In the genomic region with DNA sequence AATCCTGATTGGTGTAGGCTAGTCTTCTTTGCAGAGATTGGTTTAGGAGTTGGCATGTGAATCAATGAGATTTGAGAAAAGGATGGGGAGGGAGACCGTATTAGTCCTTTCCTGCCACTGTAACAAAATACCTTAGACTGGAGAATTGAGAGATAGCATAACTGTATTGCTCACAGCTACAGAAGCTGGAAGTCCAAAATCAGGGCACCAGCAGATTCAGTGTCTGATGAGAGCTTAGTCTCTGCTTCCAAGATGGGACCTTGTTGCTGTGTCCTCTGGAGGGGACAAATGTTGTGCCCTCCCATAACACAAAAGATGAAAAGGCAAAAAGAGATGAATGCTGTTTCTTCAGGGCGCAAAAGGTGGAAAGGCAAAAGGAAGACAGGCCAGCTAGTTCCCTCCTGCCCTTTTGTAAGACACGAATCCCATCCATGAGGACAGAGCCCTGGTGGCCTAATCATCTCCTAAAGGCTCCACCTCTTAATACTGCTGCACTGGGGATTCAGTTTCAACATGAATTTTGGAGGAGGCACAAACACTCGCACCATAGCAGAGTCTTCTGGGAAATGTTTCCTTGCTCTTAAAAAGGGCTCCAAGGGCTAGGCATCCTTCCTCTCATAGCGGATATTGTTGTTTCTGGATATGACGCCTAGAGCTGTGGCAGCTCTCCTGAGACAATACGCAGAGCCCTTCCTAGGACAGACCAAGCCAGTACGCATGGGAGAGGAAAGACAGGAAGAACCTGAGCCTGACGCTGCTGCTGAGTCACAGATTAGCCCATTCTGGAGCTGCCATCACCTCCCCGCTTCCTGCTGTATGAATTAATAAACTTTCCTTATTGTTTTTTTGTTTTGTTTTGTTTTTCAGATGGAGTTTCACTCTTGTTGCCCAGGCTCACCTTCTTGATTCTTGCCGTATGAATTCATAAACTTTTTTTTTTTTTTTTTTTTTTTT, we compare ENCODE assay signal across 16 cellular contexts.
DNase-seq lines count a peak whose midpoint lies in the region; ATAC-seq, FAIRE-seq and TF ChIP-seq lines count a peak whose summit lies in the region.
"Had no signal": no experiment of that assay in that cellular context is flagged by ENCODE, and none has a peak within 500 bp of the region (broad histone marks: within the 10 kb centered on the region; RNA-seq: fewer than 3 reads in every experiment).

No MANE protein-coding gene starts in this region.

- H3K9me3 ChIP-seq in liver (ENCODE audit: control insufficient read depth in 4 of 4, low read length in 3 of 4), result no peaks in the 10 kb centered on the region
- no peaks in the 10 kb centered on the region for H3K9me3 ChIP-seq in HepG2 (ENCODE audit: low read length)
- H3K9me3 ChIP-seq in HAP-1, result peaks cover 9% of the 10 kb centered on the region

- DNase-seq in HepG2 (ENCODE audit: low spot score), result no peak
- peak; percentile 94 for DNase-seq in glomerular endothelial cell (ENCODE audit: extremely low read depth, low read depth, low spot score)
- no peak for DNase-seq in neural crest cell (ENCODE audit: low read depth, low spot score)
- no peak for DNase-seq in NCI-H526 treated with DMSO at 0.1 percent for 48 hours (lab: John Stamatoyannopoulos, UW)
- no peak for DNase-seq in HAP-1 (ENCODE audit: low spot score in 2 of 2)
- DNase-seq in GM20000 (ENCODE audit: low spot score), result no peak
- DNase-seq: anterior cingulate cortex; islet precursor cell; nucleus accumbens; stimulated activated CD4-positive, alpha-beta T cell treated with anti-CD3 and anti-CD28 coated beads, Interleukin-4, amount 100 ng/mL, for 1 hour; T-helper 9 cell had no signal

- no peak for TF ChIP-seq POLR2A in HepG2 (IDR thresholded peaks at IDR 0.05; ENCODE audit: insufficient read depth in 1 of 2, low read depth in 2 of 2, low read length in 2 of 2)

- intact Hi-C loops in HepG2 (cut with micrococcal nuclease; ENCODE audit: unreplicated experiment), result no loop called here

- H3K4me3 Mint-ChIP-seq in neural crest cell, result no peak overlapping the region
- H3K4me3 Mint-ChIP-seq: IgD-negative memory B cell had no signal

- H3K4me3 ChIP-seq in liver (ENCODE audit: low read depth in 1 of 3, low read length in 3 of 3) (no peak overlapping the region), HepG2 (replicated peaks in 1 of 3; ENCODE audit: insufficient read depth in 1 of 3, low read depth in 2 of 3, low read length in 3 of 3) (no peak overlapping the region), HAP-1 (no peak overlapping the region)

- H3K27ac ChIP-seq in liver (ENCODE audit: low read depth in 1 of 2, low read length in 2 of 2), result peak overlapping the region; percentile 37 to 54
- H3K27ac ChIP-seq in HepG2 (ENCODE audit: extremely low read length, insufficient read depth, low read length), result no peak overlapping the region

- no peaks in the 10 kb centered on the region for H3K79me2 ChIP-seq in HepG2 (ENCODE audit: insufficient read depth, low read length)

- CTCF ChIA-PET in HepG2 (lab: Yijun Ruan, JAX; ENCODE audit: low intra/inter-chr PET ratio, low total read pairs), result no interaction called here

- H3K36me3 Mint-ChIP-seq in neural crest cell (ENCODE audit: low read depth), result peaks cover 7% of the 10 kb centered on the region

- ATAC-seq in HepG2 (no peak), HG03280 (IDR thresholded peaks at IDR 0.05; ENCODE audit: unreplicated experiment) (no peak)
- ATAC-seq: HCT116, Panc1 had no signal

- in situ Hi-C loops in HepG2 (cut with HindIII; ENCODE audit: extremely low pct_ligation_motif_present, low pct_unique_long_range_greater_than_20kb), result no loop called here
- in situ Hi-C loops in HAP-1 (cut with MboI; ENCODE audit: low sequenced_read_pairs), result no loop called here

- H3K9ac ChIP-seq in liver (ENCODE audit: low read depth in 1 of 2, low read length in 2 of 2) (no peak overlapping the region), HepG2 (ENCODE audit: insufficient read depth, low read depth, low read length) (no peak overlapping the region)

- 78% methylated on average over 11 of the region's 11 CpGs for WGBS in liver
- WGBS in HepG2 (ENCODE audit: low lambda C conversion rate), result 87% methylated on average over 11 of the region's 11 CpGs

- peak; percentile 24 for TF ChIP-seq RAD21 in liver (IDR thresholded peaks at IDR 0.05)
- TF ChIP-seq RAD21 in HepG2 (CRISPR knock-in tag; IDR thresholded peaks at IDR 0.05), result no peak

- TF ChIP-seq CTCF in liver (IDR thresholded peaks at IDR 0.05; ENCODE audit: low read depth, low read length, missing input control) (no peak), HepG2 (CRISPR knock-in tag; IDR thresholded peaks at IDR 0.05) (no peak), neural crest cell (conservative IDR thresholded peaks at IDR 0.05) (no peak), GM20000 (IDR thresholded peaks at IDR 0.05; ENCODE audit: extremely low read depth, missing control alignments) (no peak)

- peaks cover 3% of the 10 kb centered on the region for H3K27me3 Mint-ChIP-seq in neural crest cell (ENCODE audit: low read depth)

- H3K36me3 ChIP-seq in liver (ENCODE audit: control insufficient read depth in 4 of 4, insufficient read depth in 3 of 4, low read depth in 1 of 4, low read length in 3 of 4), result no peaks in the 10 kb centered on the region
- H3K36me3 ChIP-seq in HepG2 (replicated peaks in 1 of 2; ENCODE audit: control insufficient read depth in 1 of 2, insufficient read depth in 2 of 2, low read length in 2 of 2), result no peaks in the 10 kb centered on the region
- no peaks in the 10 kb centered on the region for H3K36me3 ChIP-seq in HAP-1 (replicated peaks)

- TF ChIP-seq EP300 in HepG2 (IDR thresholded peaks at IDR 0.05; ENCODE audit: low read depth in 2 of 2, low read length in 2 of 2) (no peak), HepG2 (CRISPR knock-in tag; IDR thresholded peaks at IDR 0.05; ENCODE audit: borderline replicate concordance) (no peak)

- H3K4me2 ChIP-seq in HepG2 (ENCODE audit: low read depth, low read length), result no peak overlapping the region

- no peaks in the 10 kb centered on the region for H4K20me1 ChIP-seq in HepG2 (ENCODE audit: insufficient read depth, low read length)

- H2AFZ ChIP-seq in HepG2 (ENCODE audit: low read length), result no peak overlapping the region

- peaks cover 7% of the 10 kb centered on the region for H3K9me3 Mint-ChIP-seq in neural crest cell

- H3K4me1 Mint-ChIP-seq in neural crest cell, result peaks cover 11% of the 10 kb centered on the region

- no TSS peak for BruUV-seq in HepG2 (replicated peaks; lab: Mats Ljungman, UMichigan)

- peak overlapping the region; percentile 53 for H3K27ac Mint-ChIP-seq in neural crest cell (ENCODE audit: unreplicated experiment)
- H3K27ac Mint-ChIP-seq: IgD-negative memory B cell had no signal

- H3K4me1 ChIP-seq in liver (ENCODE audit: control insufficient read depth in 4 of 4, insufficient read depth in 4 of 4, low read length in 3 of 4) (no peaks in the 10 kb centered on the region), HepG2 (ENCODE audit: insufficient read depth, low read length) (no peaks in the 10 kb centered on the region; the same call in 1 of the 2 replicates), HAP-1 (no peaks in the 10 kb centered on the region)

- FAIRE-seq in HepG2 (lab: Jason Lieb, UNC), result no peak

- H3K27me3 ChIP-seq in liver (ENCODE audit: control insufficient read depth in 4 of 4, insufficient read depth in 4 of 4, low read length in 3 of 4), result no peaks in the 10 kb centered on the region
- H3K27me3 ChIP-seq in HepG2 (ENCODE audit: control insufficient read depth in 1 of 2, insufficient read depth in 2 of 2, low read length in 2 of 2), result no peaks in the 10 kb centered on the region
- peaks cover 5% of the 10 kb centered on the region; the same call in 1 of the 2 replicates for H3K27me3 ChIP-seq in HAP-1 (ENCODE audit: low read depth)

- POLR2A ChIA-PET in HepG2 (lab: Yijun Ruan, JAX), result no interaction called here

TF ChIP-seq in liver, 16 proteins besides CTCF, POLR2A, EP300 and RAD21:
- TF ChIP-seq GABPA (IDR thresholded peaks at IDR 0.05 in 1 of 2, conservative IDR thresholded peaks at IDR 0.05 in 1 of 2), result peak in 1 of 2 donors; percentile 29
- TF ChIP-seq TAF1 (conservative IDR thresholded peaks at IDR 0.05), result no peak
- no peak for TF ChIP-seq EGR1 (IDR thresholded peaks at IDR 0.05; ENCODE audit: low read depth in 2 of 2)
- no peak for TF ChIP-seq HNF4G (IDR thresholded peaks at IDR 0.05)

TF ChIP-seq in HepG2, 621 proteins besides CTCF, POLR2A, EP300 and RAD21 (continues in another document):
- no peak for TF ChIP-seq PCBP1 (IDR thresholded peaks at IDR 0.05; ENCODE audit: borderline replicate concordance, low read depth, low read length)
- TF ChIP-seq ZNF747 (CRISPR knock-in tag; IDR thresholded peaks at IDR 0.05; ENCODE audit: borderline replicate concordance), result no peak
- no peak for TF ChIP-seq NCOA5 (CRISPR knock-in tag; IDR thresholded peaks at IDR 0.05)
- no peak for TF ChIP-seq ZNF44 (CRISPR knock-in tag; IDR thresholded peaks at IDR 0.05)
- TF ChIP-seq, protein P1, sequence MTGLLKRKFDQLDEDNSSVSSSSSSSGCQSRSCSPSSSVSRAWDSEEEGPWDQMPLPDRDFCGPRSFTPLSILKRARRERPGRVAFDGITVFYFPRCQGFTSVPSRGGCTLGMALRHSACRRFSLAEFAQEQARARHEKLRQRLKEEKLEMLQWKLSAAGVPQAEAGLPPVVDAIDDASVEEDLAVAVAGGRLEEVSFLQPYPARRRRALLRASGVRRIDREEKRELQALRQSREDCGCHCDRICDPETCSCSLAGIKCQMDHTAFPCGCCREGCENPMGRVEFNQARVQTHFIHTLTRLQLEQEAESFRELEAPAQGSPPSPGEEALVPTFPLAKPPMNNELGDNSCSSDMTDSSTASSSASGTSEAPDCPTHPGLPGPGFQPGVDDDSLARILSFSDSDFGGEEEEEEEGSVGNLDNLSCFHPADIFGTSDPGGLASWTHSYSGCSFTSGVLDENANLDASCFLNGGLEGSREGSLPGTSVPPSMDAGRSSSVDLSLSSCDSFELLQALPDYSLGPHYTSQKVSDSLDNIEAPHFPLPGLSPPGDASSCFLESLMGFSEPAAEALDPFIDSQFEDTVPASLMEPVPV (CRISPR knock-in tag; IDR thresholded peaks at IDR 0.05), result no peak
- TF ChIP-seq SRSF4 (IDR thresholded peaks at IDR 0.05; ENCODE audit: low read depth, low read length, poor library complexity, severe bottlenecking), result no peak
